24 cellular contexts compared by ENCODE assay signal in genomic region chr17:75959046-75959838, GRCh38. TPM values are rescaled to one million over a fixed set of nuclear protein-coding genes. Genes with fewer than 3 reads are reported as not detected.
DNase-seq lines count a peak whose midpoint lies in the region; ATAC-seq, FAIRE-seq and TF ChIP-seq lines count a peak whose summit lies in the region.
"Had no signal": no experiment of that assay in that cellular context is flagged by ENCODE, and none has a peak within 500 bp of the region (broad histone marks: within the 10 kb centered on the region; RNA-seq: fewer than 3 reads in every experiment).

No MANE protein-coding gene starts in this region.

- peaks cover 0 to 33% (median 12%) of the 10 kb centered on the region in 5 donors for H3K36me3 Mint-ChIP-seq in naive thymus-derived CD4-positive, alpha-beta T cell

- H2AFZ ChIP-seq in OCI-LY7 (ENCODE audit: low read length), result peak overlapping the region; percentile 1; the same call in 1 of the 2 replicates

- H3K4me3 Mint-ChIP-seq in naive thymus-derived CD4-positive, alpha-beta T cell, result no peak overlapping the region
- H3K4me3 Mint-ChIP-seq: HFFc6; natural killer cell treated with Interleukin-12 subunit alpha and Interleukin-12 subunit beta and Interleukin-15 and Interleukin-18, amount 100 ng/mL, for 72 hours had no signal

- H3K9me3 ChIP-seq in A549 (no peaks in the 10 kb centered on the region), OCI-LY7 (ENCODE audit: low read length) (no peaks in the 10 kb centered on the region), muscle layer of duodenum (ENCODE audit: control insufficient read depth in 1 of 2, low read length in 2 of 2) (no peaks in the 10 kb centered on the region), ovary (no peaks in the 10 kb centered on the region)
- no peaks in the 10 kb centered on the region for H3K9me3 ChIP-seq in naive thymus-derived CD4-positive, alpha-beta T cell (ENCODE audit: control insufficient read depth in 2 of 3, low read length in 3 of 3)
- H3K9me3 ChIP-seq: heart right ventricle, psoas muscle, vagina had no signal

- TF ChIP-seq POLR2A in A549 (IDR thresholded peaks at IDR 0.05; ENCODE audit: low read length) (no peak), ovary (IDR thresholded peaks at IDR 0.05) (no peak)

- peaks cover 2 to 19% (median 9%) of the 10 kb centered on the region in 7 donors for H3K4me1 Mint-ChIP-seq in naive thymus-derived CD4-positive, alpha-beta T cell

- H3K4me2 ChIP-seq in A549, result peak overlapping the region; percentile 24
- H3K4me2 ChIP-seq in OCI-LY7 (ENCODE audit: low read length), result peak overlapping the region; percentile 27

- POLR2A ChIA-PET in A549 (lab: Yijun Ruan, JAX), result no interaction called here
- POLR2A ChIA-PET in OCI-LY7 (lab: Charles Lee), result interaction anchor here (0.5 to 1.3 kb wide), 3 partner anchors 11 to 104 kb away, joined by 4 to 6 read pairs (median 5); partner anchors contain the start of gene WBP2
- POLR2A ChIA-PET in naive thymus-derived CD4-positive, alpha-beta T cell (lab: Charles Lee), result interaction anchor here (0.5 to 0.8 kb wide), 3 partner anchors 68 to 180 kb away, joined by 3 to 5 read pairs (median 4); a partner anchor contains a TSS

- no peaks in the 10 kb centered on the region for H3K9me3 Mint-ChIP-seq in naive thymus-derived CD4-positive, alpha-beta T cell
- H3K9me3 Mint-ChIP-seq: HFFc6; natural killer cell treated with Interleukin-12 subunit alpha and Interleukin-12 subunit beta and Interleukin-15 and Interleukin-18, amount 100 ng/mL, for 72 hours had no signal

- intact Hi-C loops in OCI-LY7 (cut with micrococcal nuclease; ENCODE audit: unreplicated experiment), result no loop called here
- intact Hi-C loops in naive thymus-derived CD4-positive, alpha-beta T cell (cut with micrococcal nuclease), result no loop called here
- intact Hi-C loops in ovary (cut with DNase I), result no loop called here

- H3K9me2 ChIP-seq in OCI-LY7 (ENCODE audit: insufficient read depth, low read length), result no peaks in the 10 kb centered on the region

- H3K79me2 ChIP-seq in OCI-LY7 (ENCODE audit: insufficient read depth, low read depth, low read length), result no peaks in the 10 kb centered on the region

- BruUV-seq in OCI-LY7 (replicated peaks; lab: Mats Ljungman, UMichigan), result no TSS peak

- H3K36me3 ChIP-seq in OCI-LY7 (ENCODE audit: insufficient read depth, low read length) (peaks cover 24% of the 10 kb centered on the region), muscle layer of duodenum (ENCODE audit: control insufficient read depth in 1 of 2, insufficient read depth in 2 of 2, low read length in 2 of 2) (peaks cover 7 to 17% of the 10 kb centered on the region in 2 donors), ovary (no peaks in the 10 kb centered on the region)
- peaks cover 0 to 24% (median 8%) of the 10 kb centered on the region in 3 experiments for H3K36me3 ChIP-seq in naive thymus-derived CD4-positive, alpha-beta T cell (ENCODE audit: control insufficient read depth in 2 of 3, insufficient read depth in 3 of 3, low read length in 3 of 3)

- no peaks in the 10 kb centered on the region for H3K27me3 Mint-ChIP-seq in naive thymus-derived CD4-positive, alpha-beta T cell
- H3K27me3 Mint-ChIP-seq: natural killer cell treated with Interleukin-12 subunit alpha and Interleukin-12 subunit beta and Interleukin-15 and Interleukin-18, amount 100 ng/mL, for 72 hours had no signal

- CTCF ChIA-PET in A549 (lab: Yijun Ruan, JAX), result interaction anchor here (0.7 to 3.0 kb wide), 9 partner anchors 10 to 320 kb away, joined by 3 to 7 read pairs (median 4); partner anchors contain the start of genes ACOX1 and CDK3
- CTCF ChIA-PET in OCI-LY7 (lab: Charles Lee; ENCODE audit: unreplicated experiment), result no interaction called here
- CTCF ChIA-PET in naive thymus-derived CD4-positive, alpha-beta T cell (lab: Charles Lee), result interaction anchor here (0.6 kb wide), 1 partner anchor 752 kb away, joined by 3 read pairs; no protein-coding TSS in a partner anchor

- H3K27me3 ChIP-seq in muscle layer of duodenum (ENCODE audit: low read depth, low read length) (no peaks in the 10 kb centered on the region), ovary (no peaks in the 10 kb centered on the region)
- no peaks in the 10 kb centered on the region for H3K27me3 ChIP-seq in naive thymus-derived CD4-positive, alpha-beta T cell (ENCODE audit: control insufficient read depth in 2 of 2, insufficient read depth in 2 of 2, low read length in 2 of 2)
- H3K27me3 ChIP-seq: heart right ventricle, vagina had no signal

- no peak for TF ChIP-seq RAD21 in A549 (conservative IDR thresholded peaks at IDR 0.05 in 1 of 2, IDR thresholded peaks at IDR 0.05 in 1 of 2)

- DNase-seq in A549 (ENCODE audit: low read depth in 1 of 2, low spot score in 1 of 2), result no peak
- DNase-seq in OCI-LY7 (ENCODE audit: low spot score), result no peak
- DNase-seq in fibroblast of pulmonary artery (ENCODE audit: low read depth), result peak; percentile 14
- no peak for DNase-seq in NCI-H82 treated with DMSO at 0.1 percent for 48 hours (lab: John Stamatoyannopoulos, UW; ENCODE audit: unreplicated experiment)
- DNase-seq in naive thymus-derived CD4-positive, alpha-beta T cell, result no peak
- no peak for DNase-seq in ovary
- no peak for DNase-seq in HK-2 (ENCODE audit: unreplicated experiment)
- DNase-seq: activated naive CD4-positive, alpha-beta T cell treated with Interleukin-2 at 50 U/mL for 16 hours; aorta; heart right ventricle; HFFc6; Kasumi-1; mesenchymal stem cell; NCI-H1105 treated with DMSO at 0.1 percent for 48 hours; NCI-H2107; NCI-H524 treated with DMSO at 0.1 percent for 48 hours; psoas muscle; SHP77; T-helper 1 cell had no signal

- no peak overlapping the region for H3K27ac ChIP-seq in A549
- no peak overlapping the region for H3K27ac ChIP-seq in OCI-LY7 (ENCODE audit: low read depth, low read length, poor library complexity, severe bottlenecking)
- peak overlapping the region; percentile 52 for H3K27ac ChIP-seq in muscle layer of duodenum (ENCODE audit: low read length)
- H3K27ac ChIP-seq in naive thymus-derived CD4-positive, alpha-beta T cell (ENCODE audit: low read depth, low read length), result no peak overlapping the region
- H3K27ac ChIP-seq in ovary, result no peak overlapping the region
- H3K27ac ChIP-seq: psoas muscle, vagina had no signal

- H3K4me3 ChIP-seq in A549 (no peak overlapping the region), OCI-LY7 (ENCODE audit: low read depth, low read length, poor library complexity, severe bottlenecking) (no peak overlapping the region), fibroblast of pulmonary artery (replicated peaks; ENCODE audit: low read depth, low read length) (no peak overlapping the region), muscle layer of duodenum (ENCODE audit: low read depth in 1 of 2, low read length in 2 of 2) (no peak overlapping the region), ovary (no peak overlapping the region)
- H3K4me3 ChIP-seq in naive thymus-derived CD4-positive, alpha-beta T cell (ENCODE audit: low read length), result no peak overlapping the region
- H3K4me3 ChIP-seq: heart right ventricle, psoas muscle, vagina had no signal

- ATAC-seq in A549, result no peak; a peak in 1 of 6 replicates
- ATAC-seq in naive thymus-derived CD4-positive, alpha-beta T cell, result no peak
- ATAC-seq: natural killer cell treated with Interleukin-12 subunit alpha and Interleukin-12 subunit beta and Interleukin-15 and Interleukin-18, amount 100 ng/mL, for 72 hours; psoas muscle had no signal

- TF ChIP-seq CTCF in A549 (IDR thresholded peaks at IDR 0.05), result no peak
- TF ChIP-seq CTCF in OCI-LY7 (conservative IDR thresholded peaks at IDR 0.05; ENCODE audit: low read length), result no peak
- no peak for TF ChIP-seq CTCF in fibroblast of pulmonary artery (IDR thresholded peaks at IDR 0.05; ENCODE audit: low read length, missing control alignments)
- no peak for TF ChIP-seq CTCF in ovary (IDR thresholded peaks at IDR 0.05)

- WGBS in A549 (ENCODE audit: missing lambda C conversion rate), result 50% methylated on average over 8 of the region's 8 CpGs
- 25 to 33% (median 31%) methylated on average over 8 of the region's 8 CpGs for WGBS in ovary, 3 donors

- peak; percentile 13 for FAIRE-seq in A549 (lab: Jason Lieb, UNC)
- FAIRE-seq: GM12892, keratinocyte had no signal

- H3K4me1 ChIP-seq in A549 (peaks cover 17% of the 10 kb centered on the region; the same call in 2 of the 3 replicates), OCI-LY7 (ENCODE audit: insufficient read depth, low read length, poor library complexity, severe bottlenecking) (peaks cover 9% of the 10 kb centered on the region), muscle layer of duodenum (ENCODE audit: control insufficient read depth in 1 of 2, insufficient read depth in 2 of 2, low read length in 2 of 2) (no peaks in the 10 kb centered on the region), ovary (ENCODE audit: insufficient read depth) (peaks cover 1% of the 10 kb centered on the region)
- no peaks in the 10 kb centered on the region for H3K4me1 ChIP-seq in naive thymus-derived CD4-positive, alpha-beta T cell (ENCODE audit: control insufficient read depth in 2 of 2, insufficient read depth in 2 of 2, low read length in 2 of 2)
- H3K4me1 ChIP-seq: psoas muscle had no signal

- no peak overlapping the region for H3K27ac Mint-ChIP-seq in naive thymus-derived CD4-positive, alpha-beta T cell
- H3K27ac Mint-ChIP-seq: HFFc6; natural killer cell treated with Interleukin-12 subunit alpha and Interleukin-12 subunit beta and Interleukin-15 and Interleukin-18, amount 100 ng/mL, for 72 hours had no signal

- no peaks in the 10 kb centered on the region for H4K20me1 ChIP-seq in OCI-LY7 (ENCODE audit: insufficient read depth, low read length)

- TF ChIP-seq EP300 in A549 (IDR thresholded peaks at IDR 0.05), result no peak
- no peak for TF ChIP-seq EP300 in ovary (IDR thresholded peaks at IDR 0.05)

RNA-seq across cellular contexts. Expression of gene FBF1, which starts 18.4 kb away (rescaled TPM):
- polyA plus RNA-seq in A549 (2011; rRNA removed) (7.9 and 8.5 TPM in 2 replicates), A549 (2017; fragmentation: RNase III; extraction: RNeasy Plus Mini Kit Qiagen cat#74134 plus additional on column Dnase treatment) (14.6 to 17.8 TPM (median 17.3 TPM) in 3 replicates), ovary (1 to 10 TPM; 3.0 to 7.8 TPM)
- polyA plus RNA-seq in A549 (2012; cell fraction: cytosol; rRNA removed), result 20.6 and 24.2 TPM in 2 replicates
- 113 and 149 TPM in 2 replicates for polyA plus RNA-seq in A549 (2012; cell fraction: nucleus; rRNA removed)
- polyA minus RNA-seq in A549 (2011; rRNA and poly(A)+ RNA removed), result 14.7 and 15.0 TPM in 2 replicates
- 34.6 and 38.7 TPM in 2 replicates for total RNA-seq in OCI-LY7 (2014; rRNA removed; shearing (Covaris generic))
- total RNA-seq in OCI-LY7 (2022) (47.8 and 47.9 TPM in 2 replicates), ovary (10 to 100 TPM in 4 of 7 donors, 1 to 10 TPM in 3; 5.0 to 14.9 (median 11.2) TPM)
- total RNA-seq in naive thymus-derived CD4-positive, alpha-beta T cell, result 10 to 100 TPM; 19.9 to 48.1 (median 29.0) TPM
- 1 to 10 TPM; 2.5 to 7.2 TPM for polyA plus RNA-seq in naive thymus-derived CD4-positive, alpha-beta T cell

RNA-seq across cellular contexts. Expression of gene ACOX1, which starts 19.7 kb away (rescaled TPM):
- polyA plus RNA-seq in A549 (2011; rRNA removed), result 31.1 and 34.3 TPM in 2 replicates
- polyA plus RNA-seq in A549 (2012; cell fraction: cytosol; rRNA removed), result 10.4 and 14.4 TPM in 2 replicates
- polyA plus RNA-seq in A549 (2012; cell fraction: nucleus; rRNA removed), result 14.9 and 17.1 TPM in 2 replicates
- 16.0 to 17.9 TPM (median 17.2 TPM) in 3 replicates for polyA plus RNA-seq in A549 (2017; fragmentation: RNase III; extraction: RNeasy Plus Mini Kit Qiagen cat#74134 plus additional on column Dnase treatment)
- 101 and 107 TPM in 2 replicates for polyA minus RNA-seq in A549 (2011; rRNA and poly(A)+ RNA removed)
- 12.3 and 22.6 TPM in 2 replicates for total RNA-seq in OCI-LY7 (2014; rRNA removed; shearing (Covaris generic))
- total RNA-seq in OCI-LY7 (2022), result 30.2 and 34.6 TPM in 2 replicates
- 10 to 100 TPM; 22.8 to 35.0 (median 33.5) TPM for total RNA-seq in naive thymus-derived CD4-positive, alpha-beta T cell
- 10 to 100 TPM; 12.5 to 25.5 TPM for polyA plus RNA-seq in naive thymus-derived CD4-positive, alpha-beta T cell
- total RNA-seq in ovary, result 10 to 100 TPM; 20.1 to 53.0 (median 41.1) TPM
- polyA plus RNA-seq in ovary, result 10 to 100 TPM; 10.6 to 24.6 TPM

RNA-seq across cellular contexts. Expression of gene TEN1, which starts 19.8 kb away (rescaled TPM):
- 11.8 TPM in 2 replicates for polyA plus RNA-seq in A549 (2011; rRNA removed)
- polyA plus RNA-seq in A549 (2012; cell fraction: cytosol; rRNA removed), result 22.1 and 25.8 TPM in 2 replicates
- 45.2 and 46.8 TPM in 2 replicates for polyA plus RNA-seq in A549 (2012; cell fraction: nucleus; rRNA removed)
- polyA plus RNA-seq in A549 (2017; fragmentation: RNase III; extraction: RNeasy Plus Mini Kit Qiagen cat#74134 plus additional on column Dnase treatment), result 15.7 to 16.7 TPM (median 15.9 TPM) in 3 replicates
- 12.9 and 14.4 TPM in 2 replicates for polyA minus RNA-seq in A549 (2011; rRNA and poly(A)+ RNA removed)
- total RNA-seq in OCI-LY7 (2014; rRNA removed; shearing (Covaris generic)), result 17.6 and 22.5 TPM in 2 replicates
- total RNA-seq in OCI-LY7 (2022), result 18.2 and 22.5 TPM in 2 replicates
- total RNA-seq in naive thymus-derived CD4-positive, alpha-beta T cell, result 10 to 100 TPM; 13.1 to 20.1 (median 13.8) TPM
- polyA plus RNA-seq in naive thymus-derived CD4-positive, alpha-beta T cell, result 10 to 100 TPM; 12.8 to 16.0 TPM
- total RNA-seq in ovary, result 10 to 100 TPM in 5 of 7 donors, 1 to 10 TPM in 2; 7.4 to 16.3 (median 10.5) TPM
- polyA plus RNA-seq in ovary, result 10 to 100 TPM in 1 of 2 donors, 1 to 10 TPM in 1; 6.1 to 18.1 TPM

RNA-seq across cellular contexts. Expression of gene CDK3, which starts 41.4 kb away (rescaled TPM):
- polyA plus RNA-seq in A549 (2011; rRNA removed) (5.5 and 8.6 TPM in 2 replicates), A549 (2017; fragmentation: RNase III; extraction: RNeasy Plus Mini Kit Qiagen cat#74134 plus additional on column Dnase treatment) (4.7 to 5.2 TPM (median 5.1 TPM) in 3 replicates), ovary (10 to 100 TPM in 1 of 2 donors, 1 to 10 TPM in 1; 3.6 to 10.8 TPM)
- 7.9 and 9.5 TPM in 2 replicates for polyA plus RNA-seq in A549 (2012; cell fraction: cytosol; rRNA removed)
- polyA plus RNA-seq in A549 (2012; cell fraction: nucleus; rRNA removed), result 68.8 and 71.9 TPM in 2 replicates
- polyA minus RNA-seq in A549 (2011; rRNA and poly(A)+ RNA removed), result 1.0 and 3.3 TPM in 2 replicates
- 7.3 and 15.9 TPM in 2 replicates for total RNA-seq in OCI-LY7 (2014; rRNA removed; shearing (Covaris generic))
- total RNA-seq in OCI-LY7 (2022) (12.8 and 17.2 TPM in 2 replicates), ovary (1 to 10 TPM; 1.3 to 8.5 (median 5.5) TPM)
- 1 to 10 TPM; 6.9 to 9.9 (median 9.1) TPM for total RNA-seq in naive thymus-derived CD4-positive, alpha-beta T cell
- under 1 TPM; 0.28 to 0.55 TPM for polyA plus RNA-seq in naive thymus-derived CD4-positive, alpha-beta T cell

RNA-seq across cellular contexts. Expression of gene MRPL38, which starts 54.6 kb away (rescaled TPM):
- polyA plus RNA-seq in A549 (2011; rRNA removed) (43.4 and 53.5 TPM in 2 replicates), A549 (2017; fragmentation: RNase III; extraction: RNeasy Plus Mini Kit Qiagen cat#74134 plus additional on column Dnase treatment) (102 to 105 TPM (median 104 TPM) in 3 replicates), ovary (10 to 100 TPM; 14.5 to 51.4 TPM)
- 126 and 151 TPM in 2 replicates for polyA plus RNA-seq in A549 (2012; cell fraction: cytosol; rRNA removed)
- polyA plus RNA-seq in A549 (2012; cell fraction: nucleus; rRNA removed), result 315 and 362 TPM in 2 replicates
- 63.6 and 110 TPM in 2 replicates for polyA minus RNA-seq in A549 (2011; rRNA and poly(A)+ RNA removed)
- 91.9 and 112 TPM in 2 replicates for total RNA-seq in OCI-LY7 (2014; rRNA removed; shearing (Covaris generic))
- total RNA-seq in OCI-LY7 (2022) (175 and 198 TPM in 2 replicates), ovary (10 to 100 TPM; 30.4 to 93.0 (median 83.4) TPM)
- 100 to 1,000 TPM in 4 of 5 experiments, 10 to 100 TPM in 1; 81.0 to 154 (median 128) TPM for total RNA-seq in naive thymus-derived CD4-positive, alpha-beta T cell
- 10 to 100 TPM; 64.6 to 72.2 TPM for polyA plus RNA-seq in naive thymus-derived CD4-positive, alpha-beta T cell
